In the genomic region with DNA sequence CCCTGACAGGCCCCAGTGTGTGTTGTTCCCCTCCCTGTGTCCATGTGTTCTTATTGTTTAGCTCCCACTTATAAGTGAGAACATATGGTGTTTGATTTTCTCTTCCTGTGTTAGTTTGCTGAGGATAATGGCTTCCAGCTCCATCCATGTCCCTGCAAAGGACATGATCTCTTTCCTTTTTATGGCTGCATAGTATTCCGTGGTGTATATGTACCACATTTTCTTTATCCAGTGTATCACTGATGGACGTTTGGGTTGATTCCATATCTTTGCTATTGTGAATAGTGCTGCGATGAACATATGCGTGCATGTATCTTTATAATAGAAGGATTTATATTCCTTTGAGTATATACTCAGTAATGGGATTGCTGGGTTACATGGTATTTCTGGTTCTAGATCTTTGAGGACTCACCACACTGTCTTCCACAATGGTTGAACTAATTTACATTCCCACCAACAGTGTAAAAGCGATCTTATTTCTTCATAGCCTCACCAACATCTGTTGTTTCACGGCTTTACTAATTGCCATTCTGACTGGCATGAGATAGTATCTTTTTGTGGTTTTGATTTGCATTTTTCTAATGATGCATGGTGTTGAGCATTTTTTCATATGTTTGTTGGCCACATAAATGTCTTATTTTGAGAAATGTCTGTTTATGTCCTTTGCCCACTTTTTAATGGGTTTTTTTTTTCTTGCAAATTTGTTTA, we compare ENCODE assay signal across 8 cellular contexts. TPM values are rescaled to one million over a fixed set of nuclear protein-coding genes. Genes with fewer than 3 reads are reported as not detected.
A peak's percentile ranks its signal among the peaks of the same experiment; 100 is the strongest.
DNase-seq lines count a peak whose midpoint lies in the region; ATAC-seq, FAIRE-seq and TF ChIP-seq lines count a peak whose summit lies in the region.
"Not testable (repeated sequence)": the region's sequence is repeated elsewhere in the genome, so short reads cannot be mapped to it uniquely, and the experiment has no call there.

No MANE protein-coding gene starts in this region.

- not testable (repeated sequence) for H3K9me3 Mint-ChIP-seq in CD4-positive, CD25-positive, alpha-beta regulatory T cell; astrocyte (ENCODE audit: unreplicated experiment); naive thymus-derived CD4-positive, alpha-beta T cell
- peaks cover 13% of the 10 kb centered on the region for H3K9me3 Mint-ChIP-seq in activated T-cell treated with anti-CD3 and anti-CD28 coated beads, Interleukin-2, amount 50 U/mL, for 4 hours

- not testable (repeated sequence) for H2AFZ ChIP-seq in astrocyte (ENCODE audit: low read depth, low read length)

- peaks cover 30 to 86% (median 62%) of the 10 kb centered on the region in 4 donors for H3K4me1 Mint-ChIP-seq in CD4-positive, CD25-positive, alpha-beta regulatory T cell
- H3K4me1 Mint-ChIP-seq in T-helper 17 cell (peaks cover 62% of the 10 kb centered on the region), astrocyte (ENCODE audit: low read depth, unreplicated experiment) (peaks cover 16% of the 10 kb centered on the region)
- peaks cover 86% of the 10 kb centered on the region for H3K4me1 Mint-ChIP-seq in activated T-cell treated with anti-CD3 and anti-CD28 coated beads, Interleukin-2, amount 50 U/mL, for 4 hours (ENCODE audit: low read depth)
- peaks cover 65 to 89% (median 72%) of the 10 kb centered on the region in 7 donors for H3K4me1 Mint-ChIP-seq in naive thymus-derived CD4-positive, alpha-beta T cell

- peaks cover 16% of the 10 kb centered on the region for H3K36me3 ChIP-seq in CD4-positive, CD25-positive, alpha-beta regulatory T cell (ENCODE audit: control insufficient read depth, insufficient read depth, low read length)
- H3K36me3 ChIP-seq in astrocyte (ENCODE audit: insufficient read depth, low read length); naive thymus-derived CD4-positive, alpha-beta T cell (ENCODE audit: control insufficient read depth in 2 of 3, insufficient read depth in 3 of 3, low read length in 3 of 3): not testable (repeated sequence)

- CTCF ChIA-PET in naive thymus-derived CD4-positive, alpha-beta T cell (lab: Charles Lee): interaction anchor here (0.7 kb wide), 1 partner anchor 210 kb away, joined by 3 read pairs; no protein-coding TSS in a partner anchor

- H3K9ac ChIP-seq in astrocyte (ENCODE audit: low read length): not testable (repeated sequence)

- H3K79me2 ChIP-seq in astrocyte (ENCODE audit: insufficient read depth, low read length): not testable (repeated sequence)

- FAIRE-seq in astrocyte (lab: Jason Lieb, UNC): not testable (repeated sequence)

- H3K4me2 ChIP-seq in astrocyte (ENCODE audit: low read length): not testable (repeated sequence)

- H3K4me1 ChIP-seq in CD4-positive, CD25-positive, alpha-beta regulatory T cell (ENCODE audit: control insufficient read depth, insufficient read depth, low read length, poor library complexity, severe bottlenecking): peaks cover 27% of the 10 kb centered on the region
- not testable (repeated sequence) for H3K4me1 ChIP-seq in astrocyte (ENCODE audit: insufficient read depth, low read length)
- peaks cover 13 to 52% of the 10 kb centered on the region in 2 donors for H3K4me1 ChIP-seq in naive thymus-derived CD4-positive, alpha-beta T cell (ENCODE audit: control insufficient read depth in 2 of 2, insufficient read depth in 2 of 2, low read length in 2 of 2)

- DNase-seq in CD4-positive, CD25-positive, alpha-beta regulatory T cell: peak in 2 of 3 donors; percentile 41 to 56
- peak; percentile 56 for DNase-seq in M059J (ENCODE audit: low read depth)
- DNase-seq in T-helper 17 cell; activated T-cell treated with anti-CD3 and anti-CD28 coated beads, Interleukin-2, amount 50 U/mL, for 4 hours; astrocyte (ENCODE audit: low read depth); naive thymus-derived CD4-positive, alpha-beta T cell: not testable (repeated sequence)

- POLR2A ChIA-PET in naive thymus-derived CD4-positive, alpha-beta T cell (lab: Charles Lee): interaction anchor here (0.6 to 1.1 kb wide), 2 partner anchors 14 to 17 kb away, joined by 3 read pairs; no protein-coding TSS in a partner anchor

- H3K9me3 ChIP-seq in CD4-positive, CD25-positive, alpha-beta regulatory T cell (ENCODE audit: control insufficient read depth in 2 of 2, low read length in 2 of 2); T-helper 17 cell (ENCODE audit: control insufficient read depth, low read length, poor library complexity, severe bottlenecking); astrocyte (ENCODE audit: insufficient read depth, low read depth, low read length); naive thymus-derived CD4-positive, alpha-beta T cell (ENCODE audit: control insufficient read depth in 2 of 3, low read length in 3 of 3): not testable (repeated sequence)

- H4K20me1 ChIP-seq in astrocyte (ENCODE audit: insufficient read depth, low read length): not testable (repeated sequence)

- H3K27me3 ChIP-seq in CD4-positive, CD25-positive, alpha-beta regulatory T cell (ENCODE audit: control insufficient read depth, insufficient read depth, low read length); astrocyte (ENCODE audit: insufficient read depth, low read length); naive thymus-derived CD4-positive, alpha-beta T cell (ENCODE audit: control insufficient read depth in 2 of 2, insufficient read depth in 2 of 2, low read length in 2 of 2): not testable (repeated sequence)

- H3K27ac Mint-ChIP-seq in CD4-positive, CD25-positive, alpha-beta regulatory T cell: peak overlapping the region; percentile 26 to 78 (median 39)
- H3K27ac Mint-ChIP-seq in T-helper 17 cell (peak overlapping the region; percentile 69), astrocyte (ENCODE audit: unreplicated experiment) (peak overlapping the region; percentile 19)
- H3K27ac Mint-ChIP-seq in naive thymus-derived CD4-positive, alpha-beta T cell: peak overlapping the region; percentile 3 to 80 (median 49)

- not testable (repeated sequence) for H3K27me3 Mint-ChIP-seq in CD4-positive, CD25-positive, alpha-beta regulatory T cell; T-helper 17 cell; activated T-cell treated with anti-CD3 and anti-CD28 coated beads, Interleukin-2, amount 50 U/mL, for 4 hours (ENCODE audit: low read depth); astrocyte (ENCODE audit: low read depth, unreplicated experiment); naive thymus-derived CD4-positive, alpha-beta T cell

- ATAC-seq in CD4-positive, CD25-positive, alpha-beta regulatory T cell (ENCODE audit: low read depth in 2 of 2); T-helper 17 cell; naive thymus-derived CD4-positive, alpha-beta T cell: not testable (repeated sequence)
- ATAC-seq in GM18502 (IDR thresholded peaks at IDR 0.05; ENCODE audit: poor library complexity, unreplicated experiment) (peak; percentile 55), GM19463 (IDR thresholded peaks at IDR 0.05; ENCODE audit: unreplicated experiment) (peak; percentile 56)
- peak; percentile 23 to 38 for ATAC-seq in activated T-cell treated with anti-CD3 and anti-CD28 coated beads, Interleukin-2, amount 50 U/mL, for 4 hours

- H3K4me3 ChIP-seq in CD4-positive, CD25-positive, alpha-beta regulatory T cell (ENCODE audit: low read depth, low read length): peak overlapping the region; percentile 32
- not testable (repeated sequence) for H3K4me3 ChIP-seq in astrocyte (ENCODE audit: insufficient read depth, low read depth, low read length); naive thymus-derived CD4-positive, alpha-beta T cell (ENCODE audit: low read length)

- intact Hi-C loops in naive thymus-derived CD4-positive, alpha-beta T cell (cut with micrococcal nuclease): loop anchor here (1.0 to 5.0 kb wide), 6 partner anchors 23 to 107 kb away; no protein-coding TSS in a partner anchor

- H3K4me3 Mint-ChIP-seq in CD4-positive, CD25-positive, alpha-beta regulatory T cell: peak overlapping the region; percentile 15 to 57 (median 43)
- H3K4me3 Mint-ChIP-seq in T-helper 17 cell; activated T-cell treated with anti-CD3 and anti-CD28 coated beads, Interleukin-2, amount 50 U/mL, for 4 hours: not testable (repeated sequence)
- H3K4me3 Mint-ChIP-seq in astrocyte (ENCODE audit: unreplicated experiment): peak overlapping the region; percentile 16
- H3K4me3 Mint-ChIP-seq in naive thymus-derived CD4-positive, alpha-beta T cell: peak overlapping the region in 3 of 10 donors; percentile 5 to 56 (median 55)

- peaks cover 42% of the 10 kb centered on the region for H3K36me3 Mint-ChIP-seq in CD4-positive, CD25-positive, alpha-beta regulatory T cell
- not testable (repeated sequence) for H3K36me3 Mint-ChIP-seq in T-helper 17 cell (ENCODE audit: low read depth); astrocyte (ENCODE audit: low read depth, unreplicated experiment)
- peaks cover 54% of the 10 kb centered on the region for H3K36me3 Mint-ChIP-seq in activated T-cell treated with anti-CD3 and anti-CD28 coated beads, Interleukin-2, amount 50 U/mL, for 4 hours (ENCODE audit: insufficient read depth)
- H3K36me3 Mint-ChIP-seq in naive thymus-derived CD4-positive, alpha-beta T cell: peaks cover 20 to 72% (median 47%) of the 10 kb centered on the region in 5 donors

- H3K27ac ChIP-seq in CD4-positive, CD25-positive, alpha-beta regulatory T cell (ENCODE audit: insufficient read depth, low read length, poor library complexity, severe bottlenecking); astrocyte (ENCODE audit: low read depth, low read length); naive thymus-derived CD4-positive, alpha-beta T cell (ENCODE audit: low read depth, low read length): not testable (repeated sequence)

- TF ChIP-seq CTCF in astrocyte (IDR thresholded peaks at IDR 0.05; ENCODE audit: insufficient read depth, low read depth, low read length): not testable (repeated sequence)

RNA-seq across cellular contexts. Expression of a gene that starts 23.8 kb away (rescaled TPM):
- 179 TPM for total RNA-seq in CD4-positive, CD25-positive, alpha-beta regulatory T cell
- 100 to 1,000 TPM; 125 to 184 (median 154) TPM for polyA plus RNA-seq in CD4-positive, CD25-positive, alpha-beta regulatory T cell
- 0.47 and 1.2 TPM in 2 replicates for total RNA-seq in M059J (2014; rRNA removed; shearing (Covaris generic))
- total RNA-seq in T-helper 17 cell (100 to 1,000 TPM; 109 to 134 TPM), astrocyte (15.8 and 19.3 TPM in 2 replicates)
- total RNA-seq in activated T-cell treated with anti-CD3 and anti-CD28 coated beads, Interleukin-2, amount 50 U/mL, for 4 hours: 100 to 1,000 TPM; 105 to 116 (median 112) TPM
- 100 to 1,000 TPM; 115 to 264 (median 160) TPM for total RNA-seq in naive thymus-derived CD4-positive, alpha-beta T cell
- 100 to 1,000 TPM; 214 to 313 TPM for polyA plus RNA-seq in naive thymus-derived CD4-positive, alpha-beta T cell

Comparison
In these comparisons a context has a peak if more than half of its experiments do, and no peak if none do; other contexts are left out.
1. H3K27ac Mint-ChIP-seq: peak in every context shown above with its lines; median percentile 69 in T-helper 17 cell; 49 in naive thymus-derived CD4-positive, alpha-beta T cell; 39 in CD4-positive, CD25-positive, alpha-beta regulatory T cell; 19 in astrocyte.